21 cellular contexts compared by ENCODE assay signal in the genomic region with DNA sequence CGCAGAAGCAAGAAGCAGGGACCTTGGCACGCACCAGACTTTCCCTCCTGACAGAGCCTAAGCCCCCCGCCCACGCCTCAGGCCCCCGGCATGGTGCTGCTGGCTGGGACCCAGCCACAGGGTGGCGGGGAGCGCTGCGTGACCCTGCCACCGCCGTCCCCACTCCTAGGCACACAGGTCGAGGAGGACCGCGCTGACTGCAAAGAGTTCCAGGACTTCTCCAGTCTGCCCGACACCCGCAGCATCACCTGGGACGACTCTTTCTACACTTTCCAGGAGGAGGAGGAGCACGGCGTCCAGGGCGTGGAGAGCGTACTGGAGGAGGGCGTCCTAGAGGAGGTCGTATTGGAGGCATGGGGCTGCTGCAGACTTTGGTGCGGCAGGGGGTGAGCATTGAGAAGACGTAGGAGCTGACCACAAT.
A peak's percentile ranks its signal among the peaks of the same experiment; 100 is the strongest.
DNase-seq lines count a peak whose midpoint lies in the region; ATAC-seq, FAIRE-seq and TF ChIP-seq lines count a peak whose summit lies in the region.
"Had no signal": no experiment of that assay in that cellular context is flagged by ENCODE, and none has a peak within 500 bp of the region (broad histone marks: within the 10 kb centered on the region; RNA-seq: fewer than 3 reads in every experiment).

No MANE protein-coding gene starts in this region.

- ATAC-seq in left ventricle myocardium superior (no peak), upper lobe of right lung (no peak), GM18858 (IDR thresholded peaks at IDR 0.05; ENCODE audit: unreplicated experiment) (no peak)
- ATAC-seq: A549 had no signal

- intact Hi-C loops in left ventricle myocardium superior (cut with micrococcal nuclease), result no loop called here
- intact Hi-C loops in kidney (cut with DNase I), result no loop called here
- intact Hi-C loops in posterior vena cava (cut with DNase I), result no loop called here
- intact Hi-C loops in upper lobe of right lung (cut with DNase I), result no loop called here

- no peak for TF ChIP-seq CTCF in right atrium auricular region (IDR thresholded peaks at IDR 0.05)
- TF ChIP-seq CTCF in kidney (IDR thresholded peaks at IDR 0.05; ENCODE audit: borderline replicate concordance, extremely low read depth, insufficient read depth), result no peak
- TF ChIP-seq CTCF in upper lobe of right lung (IDR thresholded peaks at IDR 0.05), result no peak

- no peak overlapping the region for H3K4me3 ChIP-seq in right atrium auricular region
- H3K4me3 ChIP-seq in kidney (ENCODE audit: low read length in 2 of 2), result no peak overlapping the region
- no peak overlapping the region for H3K4me3 ChIP-seq in upper lobe of right lung
- H3K4me3 ChIP-seq: A549, GM23248 had no signal

- H3K36me3 ChIP-seq in right atrium auricular region (no peaks in the 10 kb centered on the region), kidney (ENCODE audit: control insufficient read depth in 1 of 2, insufficient read depth in 2 of 2, low read length in 2 of 2) (no peaks in the 10 kb centered on the region), upper lobe of right lung (no peaks in the 10 kb centered on the region)

- H3K9ac ChIP-seq in kidney (ENCODE audit: low read length in 2 of 2), result no peak overlapping the region
- H3K9ac ChIP-seq: GM23248 had no signal

- no peaks in the 10 kb centered on the region for H3K9me3 ChIP-seq in right atrium auricular region
- H3K9me3 ChIP-seq in kidney (ENCODE audit: control insufficient read depth in 1 of 2, low read length in 2 of 2), result no peaks in the 10 kb centered on the region
- H3K9me3 ChIP-seq in upper lobe of right lung, result no peaks in the 10 kb centered on the region
- H3K9me3 ChIP-seq: A549, Caco-2 had no signal

- no peak overlapping the region for H3K27ac ChIP-seq in right atrium auricular region
- H3K27ac ChIP-seq in kidney (ENCODE audit: low read depth in 2 of 2, low read length in 2 of 2), result no peak overlapping the region
- H3K27ac ChIP-seq in upper lobe of right lung, result no peak overlapping the region
- H3K27ac ChIP-seq: A549, GM23248 had no signal

- H3K4me1 ChIP-seq in right atrium auricular region (no peaks in the 10 kb centered on the region), kidney (ENCODE audit: control insufficient read depth in 1 of 2, insufficient read depth in 1 of 2, low read depth in 1 of 2, low read length in 2 of 2) (no peaks in the 10 kb centered on the region), upper lobe of right lung (no peaks in the 10 kb centered on the region)
- H3K4me1 ChIP-seq: A549, Caco-2 had no signal

- H3K27me3 ChIP-seq in right atrium auricular region (no peaks in the 10 kb centered on the region), upper lobe of right lung (no peaks in the 10 kb centered on the region)

- DNase-seq in left ventricle myocardium superior (peak; percentile 15), right atrium auricular region (ENCODE audit: low spot score) (no peak), kidney (peak; percentile 59), posterior vena cava (ENCODE audit: low spot score) (peak; percentile 54), upper lobe of right lung (peak; percentile 59)
- no peak for DNase-seq in activated CD4-positive, alpha-beta T cell treated with anti-CD3 and anti-CD28 coated beads for 48 hours
- no peak for DNase-seq in effector CD8-positive, alpha-beta T cell (lab: John Stamatoyannopoulos, UW)
- DNase-seq: CD4-positive, alpha-beta T cell; GF-D8; GM23248; HCEC 1CT; Karpas-422; NCI-H1417 treated with DMSO at 0.1 percent for 48 hours; NCI-H1930; NCI-H226; NCI-H524 treated with DMSO at 0.1 percent for 48 hours; RPMI8226 had no signal

- no peak for FAIRE-seq in kidney (lab: Jason Lieb, UNC)
- FAIRE-seq: HTR-8/SVneo had no signal

Comparison
In these comparisons a context has a peak if more than half of its experiments do, and no peak if none do; other contexts are left out.
1. DNase-seq: peak in left ventricle myocardium superior (single experiment), kidney (single experiment), posterior vena cava (single experiment) and upper lobe of right lung (single experiment); none in right atrium auricular region (single experiment), activated CD4-positive, alpha-beta T cell treated with anti-CD3 and anti-CD28 coated beads for 48 hours (single experiment) and effector CD8-positive, alpha-beta T cell (single experiment).